ENCODE assay signal across 9 cellular contexts in the genomic region with DNA sequence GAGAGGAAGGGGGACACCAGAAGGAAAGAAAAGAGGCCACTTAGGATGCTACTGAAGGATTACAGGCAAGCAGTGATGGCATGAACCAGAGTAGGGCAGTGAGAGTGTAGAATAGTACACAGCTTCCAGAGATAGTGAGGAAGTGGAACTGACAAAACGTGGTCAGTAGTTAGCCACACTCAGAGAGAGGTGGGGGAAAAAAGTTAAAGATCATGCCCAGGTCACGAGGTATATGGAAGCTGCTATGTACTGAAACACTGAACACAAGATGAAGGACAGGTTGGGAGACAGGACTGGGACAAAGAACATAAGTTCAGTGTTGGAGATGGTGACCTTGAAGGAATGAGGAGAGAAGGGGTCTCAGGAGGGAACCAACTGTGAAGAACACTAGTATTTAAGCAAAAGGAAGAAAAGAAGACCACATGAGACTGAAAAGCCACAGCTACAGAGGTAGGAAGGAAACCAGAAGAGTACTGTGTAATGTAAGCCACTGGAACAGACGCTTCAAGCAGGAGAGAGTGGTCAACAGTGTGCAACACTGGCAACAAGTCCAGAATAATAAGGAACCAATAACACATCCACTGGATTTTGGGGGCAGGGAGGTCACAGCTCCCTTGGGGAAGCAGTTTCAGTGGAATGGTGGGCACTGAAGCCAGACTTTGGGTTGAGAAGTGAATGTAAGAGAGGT. TPM values are rescaled to one million over a fixed set of nuclear protein-coding genes. Genes with fewer than 3 reads are reported as not detected.
DNase-seq lines count a peak whose midpoint lies in the region; TF ChIP-seq lines count a peak whose summit lies in the region.
"Had no signal": no experiment of that assay in that cellular context is flagged by ENCODE, and none has a peak within 500 bp of the region (broad histone marks: within the 10 kb centered on the region; RNA-seq: fewer than 3 reads in every experiment).

No MANE protein-coding gene starts in this region.

- H3K4me3 ChIP-seq in NB4 (ENCODE audit: low read depth, low read length) (no peak overlapping the region), neutrophil (ENCODE audit: low read depth in 1 of 2, low read length in 1 of 2) (peak overlapping the region in 1 of 2 experiments; percentile 12)
- H3K4me3 ChIP-seq: ascending aorta had no signal

- peaks cover 83% of the 10 kb centered on the region for H3K4me1 Mint-ChIP-seq in HFFc6 (ENCODE audit: low read depth)

- no peaks in the 10 kb centered on the region for H3K27me3 ChIP-seq in neutrophil
- H3K27me3 ChIP-seq: ascending aorta had no signal

- no peaks in the 10 kb centered on the region for H3K9me3 ChIP-seq in neutrophil
- H3K9me3 ChIP-seq: ascending aorta had no signal

- peak overlapping the region; percentile 72 for H3K27ac Mint-ChIP-seq in HFFc6

- TF ChIP-seq POLR2A in NB4 (IDR thresholded peaks at IDR 0.05; ENCODE audit: extremely low read depth, insufficient read length), result no peak

- peaks cover 33% of the 10 kb centered on the region for H3K27me3 Mint-ChIP-seq in HFFc6 (ENCODE audit: insufficient read depth)

- H3K36me3 ChIP-seq in neutrophil, result no peaks in the 10 kb centered on the region

- DNase-seq in SIG-M5 treated with dmso at 0.1 percent for 504 hours (lab: John Stamatoyannopoulos, UW; ENCODE audit: unreplicated experiment) (peak; percentile 55), SIG-M5 (lab: John Stamatoyannopoulos, UW) (no peak), HFFc6 (no peak), NB4 (ENCODE audit: low read depth) (peak; percentile 34), amniotic stem cell (lab: John Stamatoyannopoulos, UW) (no peak), NCI-H510A (lab: John Stamatoyannopoulos, UW) (no peak), germinal center (ENCODE audit: low spot score) (no peak)

- peak overlapping the region; percentile 74 for H3K27ac ChIP-seq in neutrophil
- H3K27ac ChIP-seq: ascending aorta had no signal

- peaks cover 61 to 62% of the 10 kb centered on the region in 2 experiments for H3K4me1 ChIP-seq in neutrophil (ENCODE audit: control insufficient read depth in 1 of 2, insufficient read depth in 1 of 2, low read depth in 1 of 2, low read length in 1 of 2)

- H3K4me3 Mint-ChIP-seq in HFFc6, result peak overlapping the region; percentile 38

- peaks cover 3% of the 10 kb centered on the region; the same call in 1 of the 2 replicates for H3K9me3 Mint-ChIP-seq in HFFc6

- peaks cover 68% of the 10 kb centered on the region for H3K36me3 Mint-ChIP-seq in HFFc6 (ENCODE audit: low read depth)

- TF ChIP-seq CTCF in HFFc6 (IDR thresholded peaks at IDR 0.05) (no peak), NB4 (IDR thresholded peaks at IDR 0.05; ENCODE audit: low read depth, low read length) (no peak), neutrophil (IDR thresholded peaks at IDR 0.05) (no peak)

RNA-seq across cellular contexts. Expression of gene ELL2, which starts 45.5 kb away (rescaled TPM):
- total RNA-seq in HFFc6 (2021; fragmentation: NEBNext Ultra II Directional; extraction: Animal tissue kit (Norgen Biotek cat#: 25700)), result 100 to 1,000 TPM; 346 to 505 (median 380) TPM

Comparison
In these comparisons a context has a peak if more than half of its experiments do, and no peak if none do; other contexts are left out.
1. DNase-seq: peak in SIG-M5 treated with dmso at 0.1 percent for 504 hours (single experiment) and NB4 (single experiment); none in SIG-M5 (single experiment), HFFc6 (single experiment), amniotic stem cell (single experiment), NCI-H510A (single experiment) and germinal center (single experiment).